In genomic region chr10:50582766-50583762, GRCh38 we compare ENCODE assay signal across 19 cellular contexts. TPM values are rescaled to one million over a fixed set of nuclear protein-coding genes. Genes with fewer than 3 reads are reported as not detected.
DNase-seq lines count a peak whose midpoint lies in the region; ATAC-seq, FAIRE-seq and TF ChIP-seq lines count a peak whose summit lies in the region.
"Had no signal": no experiment of that assay in that cellular context is flagged by ENCODE, and none has a peak within 500 bp of the region (broad histone marks: within the 10 kb centered on the region; RNA-seq: fewer than 3 reads in every experiment).

No MANE protein-coding gene starts in this region.

- H3K4me3 Mint-ChIP-seq in memory B cell = no peak overlapping the region
- H3K4me3 Mint-ChIP-seq: activated naive CD4-positive, alpha-beta T cell treated with anti-CD3 and anti-CD28 coated beads, Interleukin-2, amount 50 U/mL, for 24 hours; nephron progenitor cell had no signal

- no peak overlapping the region for H3K4me2 ChIP-seq in endothelial cell of umbilical vein (ENCODE audit: insufficient read depth, low read length)

- no peaks in the 10 kb centered on the region for H3K27me3 Mint-ChIP-seq in memory B cell
- H3K27me3 Mint-ChIP-seq: activated naive CD4-positive, alpha-beta T cell treated with anti-CD3 and anti-CD28 coated beads, Interleukin-2, amount 50 U/mL, for 24 hours had no signal

- peaks cover 38% of the 10 kb centered on the region for H3K4me1 Mint-ChIP-seq in memory B cell

- no TSS peak for BruUV-seq in endothelial cell of umbilical vein (replicated peaks; lab: Mats Ljungman, UMichigan)

- H3K4me1 ChIP-seq in endothelial cell of umbilical vein (ENCODE audit: control insufficient read depth, extremely low read depth, insufficient read depth, low read length) (peaks cover 7% of the 10 kb centered on the region), uterus (no peaks in the 10 kb centered on the region)

- peak overlapping the region; percentile 16 for H3K27ac Mint-ChIP-seq in memory B cell
- H3K27ac Mint-ChIP-seq: activated naive CD4-positive, alpha-beta T cell treated with anti-CD3 and anti-CD28 coated beads, Interleukin-2, amount 50 U/mL, for 24 hours; nephron progenitor cell had no signal

- DNase-seq in ELR (ENCODE audit: low read depth) (peak; percentile 55), endothelial cell of umbilical vein (ENCODE audit: low read depth, low spot score) (no peak), memory B cell (ENCODE audit: low spot score in 2 of 2) (no peak), SHP77 (lab: John Stamatoyannopoulos, UW) (no peak), uterus (no peak)
- no peak for DNase-seq in NK-92 treated with Interleukin-12 subunit alpha and Interleukin-12 subunit beta, amount 100 ng/mL, for 24 hours (lab: John Stamatoyannopoulos, UW)
- DNase-seq: BE2C, brain microvascular endothelial cell, DMS79, dorsolateral prefrontal cortex, NCI-H2029, nephron progenitor cell had no signal

- H3K27ac ChIP-seq in endothelial cell of umbilical vein (ENCODE audit: insufficient read depth, low read depth, low read length) (no peak overlapping the region), uterus (no peak overlapping the region)
- H3K27ac ChIP-seq: brain microvascular endothelial cell, esophagus muscularis mucosa, thoracic aorta had no signal

- FAIRE-seq in endothelial cell of umbilical vein (lab: Jason Lieb, UNC) = no peak

- no peaks in the 10 kb centered on the region for H3K9me3 Mint-ChIP-seq in memory B cell
- H3K9me3 Mint-ChIP-seq: activated naive CD4-positive, alpha-beta T cell treated with anti-CD3 and anti-CD28 coated beads, Interleukin-2, amount 50 U/mL, for 24 hours; nephron progenitor cell had no signal

- H3K9me3 ChIP-seq in endothelial cell of umbilical vein (replicated peaks; ENCODE audit: control insufficient read depth, insufficient read depth, low read length) (no peaks in the 10 kb centered on the region), uterus (no peaks in the 10 kb centered on the region)
- H3K9me3 ChIP-seq: BE2C, esophagus muscularis mucosa, prostate gland, thoracic aorta had no signal

- peaks cover 20% of the 10 kb centered on the region for H3K36me3 Mint-ChIP-seq in memory B cell

- CTCF ChIA-PET in endothelial cell of umbilical vein (lab: Charles Lee) = interaction anchor here (1.5 to 1.8 kb wide), 2 partner anchors 12 to 15 kb away, joined by 3 to 7 read pairs; no protein-coding TSS in a partner anchor

- no peak for TF ChIP-seq RAD21 in Ishikawa (IDR thresholded peaks at IDR 0.05; ENCODE audit: low read depth)

- H3K79me2 ChIP-seq in endothelial cell of umbilical vein (ENCODE audit: control insufficient read depth, insufficient read depth, low read length) = no peaks in the 10 kb centered on the region

- H3K4me3 ChIP-seq in endothelial cell of umbilical vein (replicated peaks in 1 of 3; ENCODE audit: insufficient read depth in 1 of 3, low read depth in 1 of 3, low read length in 3 of 3) (no peak overlapping the region), uterus (no peak overlapping the region)
- H3K4me3 ChIP-seq: dorsolateral prefrontal cortex, esophagus muscularis mucosa, prostate gland, thoracic aorta had no signal

- no peaks in the 10 kb centered on the region for H4K20me1 ChIP-seq in endothelial cell of umbilical vein (replicated peaks; ENCODE audit: control insufficient read depth, extremely low read depth, insufficient read depth, low read length)

- H3K9ac ChIP-seq in endothelial cell of umbilical vein (replicated peaks; ENCODE audit: extremely low read depth, insufficient read depth, low read length) = no peak overlapping the region

- H3K27me3 ChIP-seq in endothelial cell of umbilical vein (ENCODE audit: control insufficient read depth in 2 of 2, insufficient read depth in 2 of 2, low read length in 2 of 2) (no peaks in the 10 kb centered on the region), uterus (no peaks in the 10 kb centered on the region)
- H3K27me3 ChIP-seq: BE2C, brain microvascular endothelial cell, dorsolateral prefrontal cortex, esophagus muscularis mucosa had no signal

- dilution Hi-C loops in endothelial cell of umbilical vein (cut with MboI; ENCODE audit: extremely low pct_ligation_motif_present, low sequenced_read_pairs) = no loop called here

- intact Hi-C loops in endothelial cell of umbilical vein (cut with micrococcal nuclease) = no loop called here
- intact Hi-C loops in uterus (cut with DNase I; ENCODE audit: low total_unique reads) = no loop called here

- TF ChIP-seq CTCF in endothelial cell of umbilical vein (IDR thresholded peaks at IDR 0.05; ENCODE audit: extremely low read depth in 1 of 2, insufficient read depth in 1 of 2, low read depth in 1 of 2, low read length in 2 of 2) (no peak), uterus (IDR thresholded peaks at IDR 0.05) (no peak)

- no peak overlapping the region for H2AFZ ChIP-seq in endothelial cell of umbilical vein (ENCODE audit: low read depth, low read length)

- TF ChIP-seq POLR2A in endothelial cell of umbilical vein (IDR thresholded peaks at IDR 0.05; ENCODE audit: low read depth, low read length) (no peak), uterus (IDR thresholded peaks at IDR 0.05) (no peak)

- ATAC-seq in memory B cell (ENCODE audit: low read depth) (no peak), GM18867 (IDR thresholded peaks at IDR 0.05; ENCODE audit: unreplicated experiment) (no peak)
- ATAC-seq: SK-N-SH treated with all-trans-retinoic acid at 6 μM for 48 hours had no signal

- H3K9me1 ChIP-seq in endothelial cell of umbilical vein (replicated peaks; ENCODE audit: control insufficient read depth, extremely low read depth, insufficient read depth, low read length) = no peaks in the 10 kb centered on the region

- no peak for TF ChIP-seq EP300 in Ishikawa (IDR thresholded peaks at IDR 0.05; ENCODE audit: borderline replicate concordance)

- H3K36me3 ChIP-seq in endothelial cell of umbilical vein (ENCODE audit: control insufficient read depth in 2 of 2, extremely low read depth in 1 of 2, insufficient read depth in 2 of 2, low read length in 2 of 2) (no peaks in the 10 kb centered on the region), uterus (no peaks in the 10 kb centered on the region)
- H3K36me3 ChIP-seq: BE2C, brain microvascular endothelial cell, prostate gland, thoracic aorta had no signal

- POLR2A ChIA-PET in endothelial cell of umbilical vein (lab: Charles Lee) = no interaction called here

TF ChIP-seq in Ishikawa, 13 proteins besides CTCF, POLR2A, EP300 and RAD21:
- TF ChIP-seq USF1 (IDR thresholded peaks at IDR 0.05) (peak; percentile 72), CREB1 (IDR thresholded peaks at IDR 0.05; ENCODE audit: low read depth) (no peak), FOXM1 (IDR thresholded peaks at IDR 0.05; ENCODE audit: borderline replicate concordance, low read depth) (no peak), NFIC (IDR thresholded peaks at IDR 0.05) (no peak), EGR1 (IDR thresholded peaks at IDR 0.05) (no peak)
- TF ChIP-seq, protein P1, sequence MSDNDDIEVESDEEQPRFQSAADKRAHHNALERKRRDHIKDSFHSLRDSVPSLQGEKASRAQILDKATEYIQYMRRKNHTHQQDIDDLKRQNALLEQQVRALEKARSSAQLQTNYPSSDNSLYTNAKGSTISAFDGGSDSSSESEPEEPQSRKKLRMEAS (IDR thresholded peaks at IDR 0.05) = no peak

TF ChIP-seq in endothelial cell of umbilical vein, 7 proteins besides CTCF, POLR2A, EP300 and RAD21:
- TF ChIP-seq JUN (IDR thresholded peaks at IDR 0.05; ENCODE audit: borderline replicate concordance, insufficient read depth, insufficient read length, low read depth) = peak; percentile 3
- TF ChIP-seq, protein P1 (IDR thresholded peaks at IDR 0.05; ENCODE audit: insufficient read depth, insufficient read length) = no peak

RNA-seq across cellular contexts. Expression of gene SGMS1, which starts 40.7 kb away (rescaled TPM):
- total RNA-seq in endothelial cell of umbilical vein (23.7 and 24.8 TPM in 2 replicates), uterus (100 to 1,000 TPM in 1 of 4 donors, 10 to 100 TPM in 3; 38.0 to 102 (median 57.7) TPM)
- polyA plus RNA-seq in endothelial cell of umbilical vein = 8.8 and 9.7 TPM in 2 replicates
- polyA plus RNA-seq in endothelial cell of umbilical vein (2011; cell fraction: cytosol; rRNA removed) = 8.2 and 9.9 TPM in 2 replicates
- 11.2 and 16.0 TPM in 2 replicates for polyA plus RNA-seq in endothelial cell of umbilical vein (2011; cell fraction: nucleus; rRNA removed)
- polyA plus RNA-seq in endothelial cell of umbilical vein (2012) = 14.8 and 16.1 TPM in 2 replicates
- polyA minus RNA-seq in endothelial cell of umbilical vein = 21.5 TPM in 2 replicates
- 36.0 TPM for polyA minus RNA-seq in endothelial cell of umbilical vein (2011; cell fraction: cytosol; rRNA and poly(A)+ RNA removed)
- polyA minus RNA-seq in endothelial cell of umbilical vein (2011; cell fraction: nucleus; rRNA and poly(A)+ RNA removed) = 60.5 and 62.4 TPM in 2 replicates
